ENCODE assay signal across 1 cellular context in the genomic region with DNA sequence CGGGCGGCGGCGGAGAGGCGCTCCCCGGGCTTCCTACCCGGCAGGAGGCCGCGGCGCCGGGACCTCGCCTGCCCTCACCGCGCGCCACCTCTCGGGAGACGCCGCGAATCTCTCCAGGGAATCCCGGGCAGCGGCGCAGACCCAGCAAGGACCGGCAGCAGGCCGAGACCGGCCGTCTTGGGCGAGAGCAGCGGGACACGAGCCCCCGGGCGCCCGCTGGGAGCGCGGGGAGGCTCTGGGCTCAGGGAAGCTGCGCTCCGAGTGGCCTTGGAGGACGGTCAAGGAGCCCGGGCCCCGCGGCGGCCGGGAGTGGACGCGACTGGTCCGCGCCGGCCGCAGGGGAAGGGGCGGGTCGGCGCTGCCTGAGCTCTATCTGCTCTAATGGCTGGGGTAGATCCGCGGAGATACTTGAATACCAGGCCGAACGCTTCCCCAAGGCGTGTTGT.
A peak's percentile ranks its signal among the peaks of the same experiment; 100 is the strongest.
TF ChIP-seq lines count a peak whose summit lies in the region.

No MANE protein-coding gene starts in this region.

TF ChIP-seq in GM12878, 131 proteins besides CTCF, POLR2A, EP300 and RAD21:
- TF ChIP-seq HDAC6 (IDR thresholded peaks at IDR 0.05; ENCODE audit: unreplicated experiment), result peak; percentile 77
- TF ChIP-seq SUPT20H (IDR thresholded peaks at IDR 0.05; ENCODE audit: borderline replicate concordance, control insufficient read depth, low read depth, low read length), result no peak
